30 cellular contexts compared by ENCODE assay signal in the genomic region with DNA sequence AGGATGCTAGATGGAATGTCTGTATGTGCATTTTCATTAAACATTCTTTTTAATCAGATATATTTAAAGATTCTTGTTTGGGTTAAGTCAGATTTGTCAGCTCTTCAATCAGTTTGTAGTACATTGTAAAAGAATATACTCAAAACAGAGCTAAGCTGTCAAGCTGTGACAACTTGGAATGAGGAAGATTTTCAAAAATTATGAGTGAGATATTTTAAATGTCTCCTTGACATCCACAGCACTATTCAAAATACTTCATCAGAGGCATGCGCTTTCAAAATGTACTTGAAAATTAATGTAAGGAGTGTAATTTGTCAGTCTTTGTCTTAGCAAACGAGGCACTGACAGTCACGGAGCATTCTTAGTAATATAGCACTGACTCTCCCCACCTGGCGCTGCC.
"Had no signal": no experiment of that assay in that cellular context is flagged by ENCODE, and none has a peak within 500 bp of the region (broad histone marks: within the 10 kb centered on the region; RNA-seq: fewer than 3 reads in every experiment).

No MANE protein-coding gene starts in this region.

- H3K9ac ChIP-seq: neural progenitor cell, parathyroid adenoma had no signal

- DNase-seq: naive B cell; naive thymus-derived CD8-positive, alpha-beta T cell; nephron progenitor cell; occipital lobe; ovary; posterior cingulate gyrus; psoas muscle; right cardiac atrium; right lobe of liver; sigmoid colon; small intestine; stimulated activated CD4-positive, alpha-beta T cell treated with anti-CD3 and anti-CD28 coated beads, Interleukin-15, amount 100 ng/mL, for 24 hours; stimulated activated CD4-positive, alpha-beta T cell treated with anti-CD3 and anti-CD28 coated beads, Interleukin-2, amount 100 ng/mL, for 24 hours; stimulated activated CD4-positive, alpha-beta T cell treated with anti-CD3 and anti-CD28 coated beads, Interleukin-2, amount 100 ng/mL, for 48 hours; stimulated activated CD4-positive, alpha-beta T cell treated with anti-CD3 and anti-CD28 coated beads, Interleukin-4, amount 100 ng/mL, for 24 hours; stimulated activated naive B cell treated with anti-CD40 and anti-IgM and Interleukin-4, amounts not matched to agents 10 μg/mL and 1 μg/mL and 100 μg/mL, for 72 hours; stimulated activated naive CD4-positive, alpha-beta T cell treated with Interleukin-2 at 50 U/mL for 16 hours; stomach; trophoblast cell; upper lobe of right lung had no signal

- ATAC-seq: naive thymus-derived CD8-positive, alpha-beta T cell; natural killer cell treated with Interleukin-12 subunit alpha and Interleukin-12 subunit beta and Interleukin-15 and Interleukin-18, amount 100 ng/mL, for 72 hours; psoas muscle; right cardiac atrium; right lobe of liver; stimulated activated effector memory CD8-positive, alpha-beta T cell treated with anti-CD3 and anti-CD28 coated beads, Interleukin-12 subunit alpha, Interleukin-12 subunit beta, amount 100 ng/mL, for 72 hours; stimulated activated naive B cell treated with anti-CD40 and anti-IgM and Interleukin-4, amounts not matched to agents 10 μg/mL and 1 μg/mL and 100 μg/mL, for 72 hours; upper lobe of right lung had no signal

- H2AFZ ChIP-seq: neural progenitor cell, parathyroid adenoma had no signal

- H3K27ac ChIP-seq: neural progenitor cell, ovary, parathyroid adenoma, psoas muscle, right lobe of liver, sigmoid colon, stomach, thoracic aorta, thyroid gland, tibial nerve, upper lobe of right lung, vagina had no signal

- H3K36me3 Mint-ChIP-seq: naive B cell; naive thymus-derived CD8-positive, alpha-beta T cell; natural killer cell treated with Interleukin-12 subunit alpha and Interleukin-12 subunit beta and Interleukin-15 and Interleukin-18, amount 100 ng/mL, for 72 hours; neural progenitor cell; stimulated activated effector memory CD8-positive, alpha-beta T cell treated with anti-CD3 and anti-CD28 coated beads, Interleukin-12 subunit alpha, Interleukin-12 subunit beta, amount 100 ng/mL, for 72 hours; stimulated activated naive B cell treated with anti-CD40 and anti-IgM and Interleukin-4, amounts not matched to agents 10 μg/mL and 1 μg/mL and 100 μg/mL, for 72 hours had no signal

- H3K79me2 ChIP-seq: parathyroid adenoma had no signal

- H3K9me3 Mint-ChIP-seq: naive B cell; natural killer cell treated with Interleukin-12 subunit alpha and Interleukin-12 subunit beta and Interleukin-15 and Interleukin-18, amount 100 ng/mL, for 72 hours; nephron progenitor cell; neural progenitor cell; stimulated activated effector memory CD8-positive, alpha-beta T cell treated with anti-CD3 and anti-CD28 coated beads, Interleukin-12 subunit alpha, Interleukin-12 subunit beta, amount 100 ng/mL, for 72 hours; stimulated activated naive B cell treated with anti-CD40 and anti-IgM and Interleukin-4, amounts not matched to agents 10 μg/mL and 1 μg/mL and 100 μg/mL, for 72 hours; stimulated activated naive CD8-positive, alpha-beta T cell treated with anti-CD3 and anti-CD28 coated beads, Interleukin-15, Interleukin-2, amounts not matched to agents 100 ng/mL and 50 ng/mL, for 24 hours had no signal

- H3K4me2 ChIP-seq: neural progenitor cell had no signal

- H3K4me1 ChIP-seq: neural progenitor cell, parathyroid adenoma, psoas muscle, right lobe of liver, sigmoid colon, stomach, thyroid gland, tibial nerve, upper lobe of right lung, vagina had no signal

- H3K27me3 ChIP-seq: neural progenitor cell, ovary, right lobe of liver, sigmoid colon, stomach, thyroid gland, tibial nerve, upper lobe of right lung, vagina had no signal

- H3K36me3 ChIP-seq: neural progenitor cell, ovary, right lobe of liver, sigmoid colon, stomach, thoracic aorta, thyroid gland, tibial nerve, upper lobe of right lung, vagina had no signal

- H3K4me3 Mint-ChIP-seq: naive B cell; naive thymus-derived CD8-positive, alpha-beta T cell; natural killer cell treated with Interleukin-12 subunit alpha and Interleukin-12 subunit beta and Interleukin-15 and Interleukin-18, amount 100 ng/mL, for 72 hours; nephron progenitor cell; neural progenitor cell; stimulated activated effector memory CD8-positive, alpha-beta T cell treated with anti-CD3 and anti-CD28 coated beads, Interleukin-12 subunit alpha, Interleukin-12 subunit beta, amount 100 ng/mL, for 72 hours; stimulated activated naive B cell treated with anti-CD40 and anti-IgM and Interleukin-4, amounts not matched to agents 10 μg/mL and 1 μg/mL and 100 μg/mL, for 72 hours; stimulated activated naive CD8-positive, alpha-beta T cell treated with anti-CD3 and anti-CD28 coated beads, Interleukin-15, Interleukin-2, amounts not matched to agents 100 ng/mL and 50 ng/mL, for 24 hours had no signal

- H3K9me3 ChIP-seq: ovary, psoas muscle, right lobe of liver, sigmoid colon, stomach, thoracic aorta, thyroid gland, tibial nerve, upper lobe of right lung, vagina had no signal

- H3K27ac Mint-ChIP-seq: naive B cell; naive thymus-derived CD8-positive, alpha-beta T cell; natural killer cell treated with Interleukin-12 subunit alpha and Interleukin-12 subunit beta and Interleukin-15 and Interleukin-18, amount 100 ng/mL, for 72 hours; nephron progenitor cell; neural progenitor cell; progenitor cell of endocrine pancreas; stimulated activated effector memory CD8-positive, alpha-beta T cell treated with anti-CD3 and anti-CD28 coated beads, Interleukin-12 subunit alpha, Interleukin-12 subunit beta, amount 100 ng/mL, for 72 hours; stimulated activated naive B cell treated with anti-CD40 and anti-IgM and Interleukin-4, amounts not matched to agents 10 μg/mL and 1 μg/mL and 100 μg/mL, for 72 hours; stimulated activated naive CD8-positive, alpha-beta T cell treated with anti-CD3 and anti-CD28 coated beads, Interleukin-15, Interleukin-2, amounts not matched to agents 100 ng/mL and 50 ng/mL, for 24 hours had no signal

- H3K4me1 Mint-ChIP-seq: naive B cell; naive thymus-derived CD8-positive, alpha-beta T cell; nephron progenitor cell; neural progenitor cell; stimulated activated effector memory CD8-positive, alpha-beta T cell treated with anti-CD3 and anti-CD28 coated beads, Interleukin-12 subunit alpha, Interleukin-12 subunit beta, amount 100 ng/mL, for 72 hours; stimulated activated naive B cell treated with anti-CD40 and anti-IgM and Interleukin-4, amounts not matched to agents 10 μg/mL and 1 μg/mL and 100 μg/mL, for 72 hours had no signal

- H3K27me3 Mint-ChIP-seq: natural killer cell treated with Interleukin-12 subunit alpha and Interleukin-12 subunit beta and Interleukin-15 and Interleukin-18, amount 100 ng/mL, for 72 hours; stimulated activated naive CD8-positive, alpha-beta T cell treated with anti-CD3 and anti-CD28 coated beads, Interleukin-15, Interleukin-2, amounts not matched to agents 100 ng/mL and 50 ng/mL, for 24 hours had no signal

- H3K4me3 ChIP-seq: neural progenitor cell, ovary, psoas muscle, right lobe of liver, sigmoid colon, stomach, thoracic aorta, thyroid gland, tibial nerve, upper lobe of right lung, vagina had no signal
